20 cellular contexts compared by ENCODE assay signal in genomic region chr4:2289955-2290333, GRCh38. TPM values are rescaled to one million over a fixed set of nuclear protein-coding genes. Genes with fewer than 3 reads are reported as not detected.
DNase-seq lines count a peak whose midpoint lies in the region; ATAC-seq and TF ChIP-seq lines count a peak whose summit lies in the region.
"Had no signal": no experiment of that assay in that cellular context is flagged by ENCODE, and none has a peak within 500 bp of the region (broad histone marks: within the 10 kb centered on the region; RNA-seq: fewer than 3 reads in every experiment).

No MANE protein-coding gene starts in this region.

- no peaks in the 10 kb centered on the region for H3K9me3 ChIP-seq in DND-41 (ENCODE audit: insufficient read depth, low read length, severe bottlenecking)
- H3K9me3 ChIP-seq: A549, neutrophil, tibial artery had no signal

- peak overlapping the region; percentile 56; the same call in 1 of the 2 replicates for H3K4me2 ChIP-seq in DND-41 (ENCODE audit: insufficient read depth, low read length)
- H3K4me2 ChIP-seq: A549 had no signal

- H3K36me3 Mint-ChIP-seq in activated CD4-positive, alpha-beta memory T cell treated with anti-CD3 and anti-CD28 coated beads for 36 hours, result no peaks in the 10 kb centered on the region
- no peaks in the 10 kb centered on the region for H3K36me3 Mint-ChIP-seq in activated CD4-positive, alpha-beta memory T cell treated with anti-CD3 and anti-CD28 coated beads, Interleukin-2, amount 10 ng/mL, durations not matched to agents 7 days and 5 days (ENCODE audit: low read depth)

- ATAC-seq in DND-41 (ENCODE audit: insufficient read depth, low read depth) (no peak), GM19452 (IDR thresholded peaks at IDR 0.05; ENCODE audit: unreplicated experiment) (no peak), HG03175 (IDR thresholded peaks at IDR 0.05; ENCODE audit: unreplicated experiment) (no peak)
- ATAC-seq: A549, SK-N-SH treated with all-trans-retinoic acid at 6 μM for 48 hours had no signal

- peak overlapping the region; percentile 42; the same call in 1 of the 2 replicates for H3K9ac ChIP-seq in DND-41 (ENCODE audit: low read depth, low read length)

- no peaks in the 10 kb centered on the region for H3K27me3 Mint-ChIP-seq in activated CD4-positive, alpha-beta memory T cell treated with anti-CD3 and anti-CD28 coated beads for 36 hours
- H3K27me3 Mint-ChIP-seq in activated CD4-positive, alpha-beta memory T cell treated with anti-CD3 and anti-CD28 coated beads, Interleukin-2, amount 10 ng/mL, durations not matched to agents 7 days and 5 days, result no peaks in the 10 kb centered on the region

- H3K27me3 ChIP-seq in DND-41 (ENCODE audit: insufficient read depth, low read length, poor library complexity), result no peaks in the 10 kb centered on the region
- H3K27me3 ChIP-seq: tibial artery had no signal

- peaks cover 2% of the 10 kb centered on the region for H3K9me3 Mint-ChIP-seq in activated CD4-positive, alpha-beta memory T cell treated with anti-CD3 and anti-CD28 coated beads for 36 hours
- no peaks in the 10 kb centered on the region for H3K9me3 Mint-ChIP-seq in activated CD4-positive, alpha-beta memory T cell treated with anti-CD3 and anti-CD28 coated beads, Interleukin-2, amount 10 ng/mL, durations not matched to agents 7 days and 5 days
- H3K9me3 Mint-ChIP-seq: HFFc6 had no signal

- no peak overlapping the region for H3K4me3 ChIP-seq in DND-41 (ENCODE audit: low read depth in 1 of 2, low read length in 2 of 2)
- H3K4me3 ChIP-seq: A549, tibial artery had no signal

- intact Hi-C loops in activated CD4-positive, alpha-beta memory T cell treated with anti-CD3 and anti-CD28 coated beads for 36 hours (cut with micrococcal nuclease), result no loop called here
- intact Hi-C loops in posterior vena cava (cut with DNase I), result no loop called here

- H3K27ac Mint-ChIP-seq in activated CD4-positive, alpha-beta memory T cell treated with anti-CD3 and anti-CD28 coated beads for 36 hours, result no peak overlapping the region
- no peak overlapping the region for H3K27ac Mint-ChIP-seq in activated CD4-positive, alpha-beta memory T cell treated with anti-CD3 and anti-CD28 coated beads, Interleukin-2, amount 10 ng/mL, durations not matched to agents 7 days and 5 days
- H3K27ac Mint-ChIP-seq: HFFc6 had no signal

- H3K4me3 Mint-ChIP-seq in activated CD4-positive, alpha-beta memory T cell treated with anti-CD3 and anti-CD28 coated beads for 36 hours, result no peak overlapping the region
- no peak overlapping the region for H3K4me3 Mint-ChIP-seq in activated CD4-positive, alpha-beta memory T cell treated with anti-CD3 and anti-CD28 coated beads, Interleukin-2, amount 10 ng/mL, durations not matched to agents 7 days and 5 days
- H3K4me3 Mint-ChIP-seq: HFFc6 had no signal

- H3K27ac ChIP-seq in DND-41 (ENCODE audit: low read length), result peak overlapping the region; percentile 68
- H3K27ac ChIP-seq: A549, neutrophil, tibial artery had no signal

- peaks cover 18% of the 10 kb centered on the region for H3K4me1 Mint-ChIP-seq in activated CD4-positive, alpha-beta memory T cell treated with anti-CD3 and anti-CD28 coated beads for 36 hours (ENCODE audit: low read depth)
- peaks cover 23% of the 10 kb centered on the region for H3K4me1 Mint-ChIP-seq in activated CD4-positive, alpha-beta memory T cell treated with anti-CD3 and anti-CD28 coated beads, Interleukin-2, amount 10 ng/mL, durations not matched to agents 7 days and 5 days

- peaks cover 3% of the 10 kb centered on the region; the same call in 1 of the 2 replicates for H4K20me1 ChIP-seq in DND-41 (ENCODE audit: insufficient read depth, low read length)

- no peak for TF ChIP-seq CTCF in DND-41 (IDR thresholded peaks at IDR 0.05; ENCODE audit: borderline replicate concordance, extremely low read depth, low read length, poor library complexity, severe bottlenecking)

- no peak overlapping the region for H2AFZ ChIP-seq in DND-41 (ENCODE audit: low read depth, low read length)

- DNase-seq in activated CD4-positive, alpha-beta memory T cell treated with anti-CD3 and anti-CD28 coated beads for 36 hours, result peak; percentile 7
- DNase-seq in activated CD4-positive, alpha-beta memory T cell treated with anti-CD3 and anti-CD28 coated beads, Interleukin-2, amount 10 ng/mL, durations not matched to agents 7 days and 5 days, result no peak
- no peak for DNase-seq in DND-41
- DNase-seq in ecto neural progenitor cell (ENCODE audit: low spot score), result peak; percentile 42
- DNase-seq in posterior vena cava (ENCODE audit: low spot score), result peak; percentile 58
- DNase-seq in HPDE6-E6E7 (ENCODE audit: extremely low spot score), result no peak
- DNase-seq: anterior cingulate cortex; cerebellar nuclear complex; HFFc6; hypothalamus; midbrain; NCI-H1694 treated with DMSO at 0.1 percent for 48 hours; NK-92 treated with Interleukin-12 subunit alpha and Interleukin-12 subunit beta, amount 100 ng/mL, for 24 hours; stimulated activated CD4-positive, alpha-beta T cell treated with anti-CD3 and anti-CD28 coated beads, Interleukin-12 subunit alpha, Interleukin-12 subunit beta, amount 100 ng/mL, for 4 hours had no signal

- no peaks in the 10 kb centered on the region for H3K79me2 ChIP-seq in DND-41 (ENCODE audit: insufficient read depth, low read length)

- CTCF ChIA-PET in activated CD4-positive, alpha-beta memory T cell treated with anti-CD3 and anti-CD28 coated beads for 36 hours (lab: Charles Lee), result interaction anchor here (1.0 kb wide), 1 partner anchor 129 kb away, joined by 5 read pairs; the partner anchor contains the start of gene CFAP99
- CTCF ChIA-PET in activated CD4-positive, alpha-beta memory T cell treated with anti-CD3 and anti-CD28 coated beads, Interleukin-2, amount 10 ng/mL, durations not matched to agents 7 days and 5 days (lab: Charles Lee), result interaction anchor here (1.0 kb wide), 1 partner anchor 28 kb away, joined by 3 read pairs; the partner anchor contains the start of gene MXD4

- peaks cover 40% of the 10 kb centered on the region for H3K4me1 ChIP-seq in DND-41 (ENCODE audit: insufficient read depth, low read length)
- H3K4me1 ChIP-seq: A549, tibial artery had no signal

- no peaks in the 10 kb centered on the region for H3K36me3 ChIP-seq in DND-41 (ENCODE audit: insufficient read depth, low read length)
- H3K36me3 ChIP-seq: neutrophil, tibial artery had no signal

- POLR2A ChIA-PET in activated CD4-positive, alpha-beta memory T cell treated with anti-CD3 and anti-CD28 coated beads for 36 hours (lab: Charles Lee), result interaction anchor here (1.6 kb wide), 1 partner anchor 29 kb away, joined by 4 read pairs; no protein-coding TSS in a partner anchor
- POLR2A ChIA-PET in activated CD4-positive, alpha-beta memory T cell treated with anti-CD3 and anti-CD28 coated beads, Interleukin-2, amount 10 ng/mL, durations not matched to agents 7 days and 5 days (lab: Charles Lee), result interaction anchor here (0.8 to 2.0 kb wide), 5 partner anchors 8 to 129 kb away, joined by 3 to 16 read pairs (median 5); partner anchors contain the start of genes CFAP99, HAUS3, POLN and ZFYVE28

RNA-seq across cellular contexts. Expression of gene MXD4, which starts 28.0 kb away (rescaled TPM):
- total RNA-seq in activated CD4-positive, alpha-beta memory T cell treated with anti-CD3 and anti-CD28 coated beads for 36 hours, result 1 to 10 TPM; 3.6 to 4.9 TPM
- total RNA-seq in activated CD4-positive, alpha-beta memory T cell treated with anti-CD3 and anti-CD28 coated beads, Interleukin-2, amount 10 ng/mL, durations not matched to agents 7 days and 5 days, result 10 to 100 TPM; 26.9 to 29.6 TPM
- total RNA-seq in posterior vena cava, result 10 to 100 TPM; 43.6 to 43.7 TPM

RNA-seq across cellular contexts. Expression of gene HAUS3, which starts 48.0 kb away (rescaled TPM):
- 10 to 100 TPM; 20.2 to 20.3 TPM for total RNA-seq in activated CD4-positive, alpha-beta memory T cell treated with anti-CD3 and anti-CD28 coated beads for 36 hours
- total RNA-seq in activated CD4-positive, alpha-beta memory T cell treated with anti-CD3 and anti-CD28 coated beads, Interleukin-2, amount 10 ng/mL, durations not matched to agents 7 days and 5 days, result 10 to 100 TPM; 27.1 to 27.4 TPM
- 10 to 100 TPM in 1 of 2 donors, 1 to 10 TPM in 1; 9.6 to 11.8 TPM for total RNA-seq in posterior vena cava

RNA-seq across cellular contexts. Expression of gene POLN, which starts 48.0 kb away (rescaled TPM):
- total RNA-seq in activated CD4-positive, alpha-beta memory T cell treated with anti-CD3 and anti-CD28 coated beads for 36 hours, result 1 to 10 TPM; 2.7 to 4.0 TPM
- 1 to 10 TPM; 3.3 to 4.0 TPM for total RNA-seq in activated CD4-positive, alpha-beta memory T cell treated with anti-CD3 and anti-CD28 coated beads, Interleukin-2, amount 10 ng/mL, durations not matched to agents 7 days and 5 days
- total RNA-seq in posterior vena cava, result 1 to 10 TPM; 2.0 to 3.5 TPM

Comparison
In these comparisons a context has a peak if more than half of its experiments do, and no peak if none do; other contexts are left out.
1. DNase-seq: peak in activated CD4-positive, alpha-beta memory T cell treated with anti-CD3 and anti-CD28 coated beads for 36 hours (single experiment), ecto neural progenitor cell (single experiment) and posterior vena cava (single experiment); none in activated CD4-positive, alpha-beta memory T cell treated with anti-CD3 and anti-CD28 coated beads, Interleukin-2, amount 10 ng/mL, durations not matched to agents 7 days and 5 days (single experiment), DND-41 (single experiment) and HPDE6-E6E7 (single experiment).
2. RNA of gene MXD4, which starts 28.0 kb away (total RNA-seq): 43.6 to 43.7 TPM in posterior vena cava and 26.9 to 29.6 TPM in activated CD4-positive, alpha-beta memory T cell treated with anti-CD3 and anti-CD28 coated beads, Interleukin-2, amount 10 ng/mL, durations not matched to agents 7 days and 5 days; 3.6 to 4.9 TPM in activated CD4-positive, alpha-beta memory T cell treated with anti-CD3 and anti-CD28 coated beads for 36 hours; every median in the first group is over 4 times any median in the second.